In the genomic region with DNA sequence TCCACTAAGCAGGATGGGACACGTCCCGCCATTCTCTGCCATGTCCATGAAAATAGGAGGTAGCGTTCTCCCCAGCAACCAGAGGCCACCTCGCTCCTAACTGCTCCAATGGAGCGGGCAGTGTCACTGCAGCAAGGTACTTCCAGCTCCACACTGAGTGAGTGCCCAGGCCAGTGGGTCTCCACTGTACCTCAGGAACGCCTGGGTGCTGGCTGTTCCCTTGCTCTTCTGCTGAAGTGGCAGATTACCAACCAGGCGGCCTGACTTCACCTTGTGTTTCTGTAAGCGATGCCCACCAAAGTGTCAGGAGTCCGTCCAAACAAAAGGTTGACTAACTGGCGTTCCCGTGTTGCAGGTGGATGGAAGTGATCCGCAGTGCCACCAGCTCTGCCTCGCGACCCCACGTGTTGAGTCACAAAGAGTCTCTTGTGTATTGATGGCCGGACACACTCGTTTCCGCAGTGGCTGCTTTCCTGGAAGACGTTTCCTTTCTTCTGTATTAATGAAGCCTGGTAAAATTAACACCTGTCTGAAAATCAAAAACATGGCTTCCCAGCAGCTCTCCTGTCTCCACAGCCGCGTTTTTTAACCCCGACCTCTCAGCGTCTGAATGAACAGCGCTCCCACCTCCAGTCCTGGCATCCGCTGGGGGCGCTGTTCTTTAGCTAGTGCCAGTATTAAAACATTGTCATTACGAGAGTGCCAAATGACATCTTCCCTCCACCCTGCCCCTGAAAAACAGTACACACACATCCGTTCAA, we compare ENCODE assay signal across 10 cellular contexts.
DNase-seq lines count a peak whose midpoint lies in the region; ATAC-seq, FAIRE-seq and TF ChIP-seq lines count a peak whose summit lies in the region.
"Had no signal": no experiment of that assay in that cellular context is flagged by ENCODE, and none has a peak within 500 bp of the region (broad histone marks: within the 10 kb centered on the region; RNA-seq: fewer than 3 reads in every experiment).

No MANE protein-coding gene starts in this region.

- H3K4me2 ChIP-seq in DOHH2 (ENCODE audit: low read length) (no peak overlapping the region), MM.1S (ENCODE audit: low read depth, low read length) (no peak overlapping the region)

- in situ Hi-C loops in astrocyte of the cerebellum (cut with HindIII; ENCODE audit: low sequenced_read_pairs), result loop anchor here (25.0 kb wide), 1 partner anchor 214 kb away; no protein-coding TSS in a partner anchor

- H4K20me1 ChIP-seq in DOHH2 (ENCODE audit: control insufficient read depth, insufficient read depth, low read depth, low read length) (peaks cover 9% of the 10 kb centered on the region; the same call in 1 of the 2 replicates), MM.1S (ENCODE audit: insufficient read depth, low read length) (no peaks in the 10 kb centered on the region)

- H3K79me2 ChIP-seq in DOHH2 (ENCODE audit: control insufficient read depth, low read length) (no peaks in the 10 kb centered on the region), MM.1S (ENCODE audit: low read length) (0 out of 2 replicates have a peak, but pooled peaks cover 5% of the 10 kb centered on the region)

- H3K9me2 ChIP-seq in DOHH2 (replicated peaks; ENCODE audit: control insufficient read depth, low read length) (no peaks in the 10 kb centered on the region), MM.1S (replicated peaks; ENCODE audit: insufficient read depth, low read length) (no peaks in the 10 kb centered on the region)

- H3K4me1 ChIP-seq in DOHH2 (ENCODE audit: control insufficient read depth, low read length), result peaks cover 25% of the 10 kb centered on the region
- H3K4me1 ChIP-seq in kidney (ENCODE audit: control insufficient read depth in 1 of 2, insufficient read depth in 1 of 2, low read depth in 1 of 2, low read length in 2 of 2), result peaks cover 0 to 5% of the 10 kb centered on the region in 2 donors
- H3K4me1 ChIP-seq in MM.1S (ENCODE audit: low read length), result no peaks in the 10 kb centered on the region

- H3K27ac ChIP-seq in DOHH2 (ENCODE audit: low read depth, low read length) (no peak overlapping the region), kidney (ENCODE audit: low read depth in 2 of 2, low read length in 2 of 2) (no peak overlapping the region), MM.1S (ENCODE audit: low read length) (no peak overlapping the region)
- H3K27ac ChIP-seq: SK-N-MC had no signal

- peaks cover 35% of the 10 kb centered on the region for H3K36me3 ChIP-seq in DOHH2 (ENCODE audit: control insufficient read depth, low read length)
- H3K36me3 ChIP-seq in kidney (ENCODE audit: control insufficient read depth in 1 of 2, insufficient read depth in 2 of 2, low read length in 2 of 2), result peaks cover 11 to 44% of the 10 kb centered on the region in 2 donors
- peaks cover 3% of the 10 kb centered on the region for H3K36me3 ChIP-seq in MM.1S (replicated peaks; ENCODE audit: insufficient read depth, low read length)

- FAIRE-seq in kidney (lab: Jason Lieb, UNC), result no peak

- H3K27me3 ChIP-seq in DOHH2 (ENCODE audit: control insufficient read depth, low read length) (no peaks in the 10 kb centered on the region), MM.1S (replicated peaks; ENCODE audit: insufficient read depth, low read length) (no peaks in the 10 kb centered on the region)

- no peak overlapping the region for H3K4me3 ChIP-seq in DOHH2 (ENCODE audit: low read length)
- no peak overlapping the region for H3K4me3 ChIP-seq in LNCaP clone FGC (ENCODE audit: low read depth, low read length)
- H3K4me3 ChIP-seq in astrocyte of the cerebellum (ENCODE audit: low read depth, low read length), result no peak overlapping the region
- no peak overlapping the region for H3K4me3 ChIP-seq in kidney (ENCODE audit: low read length in 2 of 2)
- H3K4me3 ChIP-seq in MM.1S (ENCODE audit: low read length), result no peak overlapping the region
- H3K4me3 ChIP-seq: mucosa of descending colon, SK-N-MC had no signal

- H3F3A ChIP-seq in DOHH2 (ENCODE audit: control insufficient read depth, insufficient read depth) (peaks cover 6% of the 10 kb centered on the region), MM.1S (ENCODE audit: insufficient read depth, low read length) (no peaks in the 10 kb centered on the region)

- H3K9ac ChIP-seq in kidney (ENCODE audit: low read length in 2 of 2) (no peak overlapping the region), MM.1S (ENCODE audit: low read length) (no peak overlapping the region)

- H3K9me3 ChIP-seq in DOHH2 (ENCODE audit: control insufficient read depth, insufficient read depth, low read length), result no peaks in the 10 kb centered on the region
- no peaks in the 10 kb centered on the region for H3K9me3 ChIP-seq in kidney (ENCODE audit: control insufficient read depth in 1 of 2, low read length in 2 of 2)
- H3K9me3 ChIP-seq in MM.1S (replicated peaks; ENCODE audit: insufficient read depth, low read length), result no peaks in the 10 kb centered on the region
- H3K9me3 ChIP-seq: mucosa of descending colon had no signal

- no peak for ATAC-seq in HG03108 (IDR thresholded peaks at IDR 0.05; ENCODE audit: unreplicated experiment)
- no peak for ATAC-seq in HG03520 (IDR thresholded peaks at IDR 0.05; ENCODE audit: unreplicated experiment)
- ATAC-seq: mucosa of descending colon had no signal

- TF ChIP-seq CTCF in DOHH2 (IDR thresholded peaks at IDR 0.05; ENCODE audit: low read depth, low read length, poor library complexity, severe bottlenecking) (peak; percentile 77), LNCaP clone FGC (IDR thresholded peaks at IDR 0.05; ENCODE audit: control insufficient read depth, extremely low read depth, insufficient read depth) (peak; percentile 71), astrocyte of the cerebellum (IDR thresholded peaks at IDR 0.05; ENCODE audit: low read depth, low read length, missing control alignments) (peak; percentile 73), kidney (IDR thresholded peaks at IDR 0.05; ENCODE audit: borderline replicate concordance, extremely low read depth, insufficient read depth) (peak; percentile 22), MM.1S (IDR thresholded peaks at IDR 0.05; ENCODE audit: low read length) (no peak)

- DNase-seq in LNCaP clone FGC (ENCODE audit: low read depth) (no peak), astrocyte of the cerebellum (ENCODE audit: low read depth) (no peak), kidney (peak; percentile 69), MM.1S (no peak), NK-92 (lab: John Stamatoyannopoulos, UW; ENCODE audit: unreplicated experiment) (no peak)

- H2AFZ ChIP-seq in MM.1S (ENCODE audit: low read length), result no peak overlapping the region

- intact Hi-C loops in kidney (cut with DNase I), result loop anchor here (5.0 kb wide), 1 partner anchor 204 kb away; no protein-coding TSS in a partner anchor
